Comparison of ENCODE assay signal across 7 cellular contexts in the genomic region with DNA sequence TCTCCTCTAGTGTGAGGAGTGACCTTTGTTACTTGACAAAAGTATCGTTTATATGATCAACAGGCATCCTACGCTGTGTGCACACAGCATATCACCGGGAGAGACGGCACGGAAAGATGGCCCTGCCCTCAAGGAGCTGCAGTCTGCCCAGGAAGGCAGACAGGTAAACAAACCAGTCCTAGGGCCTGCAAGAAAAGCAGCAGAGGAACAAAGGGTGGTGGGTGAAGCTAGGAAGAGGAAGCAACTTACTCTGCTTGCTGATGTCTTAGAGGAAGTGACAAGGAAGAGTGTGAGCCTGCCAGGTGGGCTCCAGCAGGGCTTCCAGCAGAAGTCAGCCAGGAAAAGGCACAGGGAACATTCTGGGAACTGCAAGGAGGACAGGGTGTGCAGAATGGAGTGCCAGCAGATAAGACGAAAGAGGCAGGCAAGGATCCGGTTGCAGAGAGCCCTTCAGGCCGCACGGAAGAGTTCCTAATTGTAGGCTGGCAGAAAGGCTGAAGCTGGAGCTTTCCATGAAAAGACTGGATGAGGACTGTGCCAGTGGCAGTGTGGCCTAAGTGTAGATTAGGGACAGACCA.
DNase-seq lines count a peak whose midpoint lies in the region; ATAC-seq and TF ChIP-seq lines count a peak whose summit lies in the region.

No MANE protein-coding gene starts in this region.

- peak overlapping the region; percentile 75 for H3K27ac ChIP-seq in naive thymus-derived CD4-positive, alpha-beta T cell (ENCODE audit: low read depth, low read length)

- POLR2A ChIA-PET in activated CD8-positive, alpha-beta T cell treated with anti-CD3 and anti-CD28 coated beads, Interleukin-2, amount 10 ng/mL, durations not matched to agents 7 days and 5 days (lab: Charles Lee), result interaction anchor here (0.8 to 1.7 kb wide), 7 partner anchors 11 to 101 kb away, joined by 3 to 6 read pairs (median 3); no protein-coding TSS in a partner anchor
- POLR2A ChIA-PET in naive thymus-derived CD4-positive, alpha-beta T cell (lab: Charles Lee), result interaction anchor here (0.6 to 3.1 kb wide), 12 partner anchors 10 to 1293 kb away, joined by 3 to 21 read pairs (median 4); a partner anchor contains a TSS

- TF ChIP-seq CTCF in epithelial cell of proximal tubule (conservative IDR thresholded peaks at IDR 0.05; ENCODE audit: low read depth, low read length), result no peak

- no peaks in the 10 kb centered on the region for H3K27me3 ChIP-seq in naive thymus-derived CD4-positive, alpha-beta T cell (ENCODE audit: control insufficient read depth in 2 of 2, insufficient read depth in 2 of 2, low read length in 2 of 2)

- peak overlapping the region; percentile 91 for H3K27ac Mint-ChIP-seq in activated CD8-positive, alpha-beta T cell treated with anti-CD3 and anti-CD28 coated beads, Interleukin-2, amount 10 ng/mL, durations not matched to agents 7 days and 5 days
- peak overlapping the region; percentile 85 to 99 (median 94) for H3K27ac Mint-ChIP-seq in naive thymus-derived CD4-positive, alpha-beta T cell

- H3K4me1 ChIP-seq in naive thymus-derived CD4-positive, alpha-beta T cell (ENCODE audit: control insufficient read depth in 2 of 2, insufficient read depth in 2 of 2, low read length in 2 of 2), result peaks cover 52 to 61% of the 10 kb centered on the region in 2 donors

- H3K36me3 ChIP-seq in naive thymus-derived CD4-positive, alpha-beta T cell (ENCODE audit: control insufficient read depth in 2 of 3, insufficient read depth in 3 of 3, low read length in 3 of 3), result peaks cover 0 to 7% (median 0%) of the 10 kb centered on the region in 3 experiments

- peak overlapping the region; percentile 84 for H3K4me3 Mint-ChIP-seq in activated CD8-positive, alpha-beta T cell treated with anti-CD3 and anti-CD28 coated beads, Interleukin-2, amount 10 ng/mL, durations not matched to agents 7 days and 5 days
- H3K4me3 Mint-ChIP-seq in naive thymus-derived CD4-positive, alpha-beta T cell, result peak overlapping the region in 9 of 10 donors; percentile 81 to 97 (median 92)

- ATAC-seq in GM18868 (IDR thresholded peaks at IDR 0.05; ENCODE audit: unreplicated experiment), result peak; percentile 33
- peak; percentile 38 for ATAC-seq in activated CD8-positive, alpha-beta T cell treated with anti-CD3 and anti-CD28 coated beads, Interleukin-2, amount 10 ng/mL, durations not matched to agents 7 days and 5 days
- peak; percentile 82 for ATAC-seq in naive thymus-derived CD4-positive, alpha-beta T cell

- H3K27me3 Mint-ChIP-seq in activated CD8-positive, alpha-beta T cell treated with anti-CD3 and anti-CD28 coated beads, Interleukin-2, amount 10 ng/mL, durations not matched to agents 7 days and 5 days (ENCODE audit: low read depth), result peaks cover 3% of the 10 kb centered on the region
- H3K27me3 Mint-ChIP-seq in naive thymus-derived CD4-positive, alpha-beta T cell, result no peaks in the 10 kb centered on the region

- H3K9me3 ChIP-seq in naive thymus-derived CD4-positive, alpha-beta T cell (ENCODE audit: control insufficient read depth in 2 of 3, low read length in 3 of 3), result no peaks in the 10 kb centered on the region

- peaks cover 14% of the 10 kb centered on the region for H3K36me3 Mint-ChIP-seq in activated CD8-positive, alpha-beta T cell treated with anti-CD3 and anti-CD28 coated beads, Interleukin-2, amount 10 ng/mL, durations not matched to agents 7 days and 5 days (ENCODE audit: low read depth)
- peaks cover 0 to 14% (median under 1%) of the 10 kb centered on the region in 5 donors for H3K36me3 Mint-ChIP-seq in naive thymus-derived CD4-positive, alpha-beta T cell

- H3K9me3 Mint-ChIP-seq in activated CD8-positive, alpha-beta T cell treated with anti-CD3 and anti-CD28 coated beads, Interleukin-2, amount 10 ng/mL, durations not matched to agents 7 days and 5 days (ENCODE audit: insufficient read depth), result no peaks in the 10 kb centered on the region
- no peaks in the 10 kb centered on the region for H3K9me3 Mint-ChIP-seq in naive thymus-derived CD4-positive, alpha-beta T cell

- peak; percentile 94 for DNase-seq in NAMALWA (ENCODE audit: low spot score)
- peak; percentile 62 for DNase-seq in activated CD8-positive, alpha-beta T cell treated with anti-CD3 and anti-CD28 coated beads, Interleukin-2, amount 10 ng/mL, durations not matched to agents 7 days and 5 days
- no peak for DNase-seq in epithelial cell of proximal tubule (ENCODE audit: low read depth)
- DNase-seq in naive thymus-derived CD4-positive, alpha-beta T cell, result peak; percentile 24 to 79 (median 73)
- DNase-seq in ureter (ENCODE audit: low spot score), result peak; percentile 67
- no peak for DNase-seq in COLO829 (ENCODE audit: low spot score)

- CTCF ChIA-PET in activated CD8-positive, alpha-beta T cell treated with anti-CD3 and anti-CD28 coated beads, Interleukin-2, amount 10 ng/mL, durations not matched to agents 7 days and 5 days (lab: Charles Lee), result interaction anchor here (0.6 to 1.0 kb wide), 2 partner anchors 10 to 302 kb away, joined by 3 read pairs; no protein-coding TSS in a partner anchor
- CTCF ChIA-PET in naive thymus-derived CD4-positive, alpha-beta T cell (lab: Charles Lee), result interaction anchor here (0.6 to 1.3 kb wide), 6 partner anchors 10 to 299 kb away, joined by 3 to 4 read pairs (median 3); no protein-coding TSS in a partner anchor

- peaks cover 52% of the 10 kb centered on the region for H3K4me1 Mint-ChIP-seq in activated CD8-positive, alpha-beta T cell treated with anti-CD3 and anti-CD28 coated beads, Interleukin-2, amount 10 ng/mL, durations not matched to agents 7 days and 5 days (ENCODE audit: low read depth)
- H3K4me1 Mint-ChIP-seq in naive thymus-derived CD4-positive, alpha-beta T cell, result peaks cover 46 to 55% (median 52%) of the 10 kb centered on the region in 7 donors

- H3K4me3 ChIP-seq in epithelial cell of proximal tubule (ENCODE audit: low read depth, low read length), result peak overlapping the region; percentile 63
- H3K4me3 ChIP-seq in naive thymus-derived CD4-positive, alpha-beta T cell (ENCODE audit: low read length), result peak overlapping the region; percentile 50

- intact Hi-C loops in naive thymus-derived CD4-positive, alpha-beta T cell (cut with micrococcal nuclease), result loop anchor here (1.0 to 5.0 kb wide), 11 partner anchors 15 to 453 kb away; a partner anchor contains a TSS

Comparison
In these comparisons a context has a peak if more than half of its experiments do, and no peak if none do; other contexts are left out.
1. DNase-seq: peak in NAMALWA (single experiment), activated CD8-positive, alpha-beta T cell treated with anti-CD3 and anti-CD28 coated beads, Interleukin-2, amount 10 ng/mL, durations not matched to agents 7 days and 5 days (single experiment), naive thymus-derived CD4-positive, alpha-beta T cell (9 of 9) and ureter (single experiment); none in epithelial cell of proximal tubule (single experiment) and COLO829 (single experiment).
2. Peak in every context shown above with its lines, with median percentiles within 50 percentile points of each other: ATAC-seq.